In the genomic region with DNA sequence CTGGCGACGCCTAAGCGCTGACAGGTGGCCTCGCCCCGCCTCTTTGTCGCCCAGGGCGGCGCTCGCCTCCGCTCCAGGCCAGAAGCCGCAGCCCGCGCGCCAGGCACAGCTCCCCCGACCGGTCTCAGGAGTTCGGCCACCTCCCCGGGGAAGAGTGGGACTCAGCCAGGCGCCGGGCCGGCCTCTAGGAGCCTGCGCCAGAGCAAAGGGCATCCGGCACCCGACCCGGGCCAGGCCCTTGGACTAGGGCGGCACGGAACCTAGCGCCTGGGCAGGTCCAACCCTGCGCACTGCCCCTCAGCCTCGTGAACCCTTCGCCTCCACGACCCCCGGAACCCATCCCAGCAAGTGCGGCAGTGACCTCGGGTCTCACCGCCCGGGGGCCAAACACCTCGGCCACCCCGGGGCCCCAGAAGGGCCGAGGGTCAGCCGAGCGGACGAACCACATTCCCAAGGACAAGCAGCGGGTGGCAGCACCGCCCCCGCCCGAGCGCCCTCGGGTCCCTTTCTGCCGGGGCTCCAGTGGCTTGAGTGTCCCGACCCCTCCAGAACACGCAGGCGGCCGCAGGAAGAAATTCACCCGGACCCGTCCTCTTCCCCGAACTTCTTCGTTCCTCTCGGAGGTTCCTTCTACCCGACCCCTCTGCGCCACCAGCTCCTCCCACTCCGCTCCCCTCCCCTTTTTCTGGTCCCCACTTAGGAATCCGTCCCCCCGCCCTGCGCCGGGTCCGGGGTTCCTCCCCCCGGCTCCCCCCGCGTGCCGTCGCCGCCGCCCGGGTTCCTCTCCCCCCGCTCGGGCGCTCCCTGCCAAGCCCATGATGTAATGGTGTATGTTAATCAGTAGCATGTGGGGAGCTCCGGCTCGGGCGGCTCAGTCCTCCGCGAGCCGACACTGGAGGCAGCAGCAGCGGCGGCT, we compare ENCODE assay signal across 8 cellular contexts. TPM values are rescaled to one million over a fixed set of nuclear protein-coding genes. Genes with fewer than 3 reads are reported as not detected.
DNase-seq lines count a peak whose midpoint lies in the region; ATAC-seq and TF ChIP-seq lines count a peak whose summit lies in the region.

No MANE protein-coding gene starts in this region.

- no peaks in the 10 kb centered on the region for H3K9me2 ChIP-seq in GM23338 (ENCODE audit: insufficient read depth)

- intact Hi-C loops in adrenal gland (cut with DNase I) (loop anchor here (5.0 to 10.0 kb wide), 2 partner anchors 127 to 239 kb away; no protein-coding TSS in a partner anchor), left cardiac atrium (cut with DNase I) (loop anchor here (2.0 to 5.0 kb wide), 3 partner anchors 125 to 239 kb away; no protein-coding TSS in a partner anchor), posterior vena cava (cut with DNase I) (loop anchor here (2.0 to 5.0 kb wide), 2 partner anchors 122 to 209 kb away; no protein-coding TSS in a partner anchor)

- peaks cover 43% of the 10 kb centered on the region for H3K27me3 ChIP-seq in GM23338 (ENCODE audit: insufficient read depth)
- no peaks in the 10 kb centered on the region for H3K27me3 ChIP-seq in adrenal gland

- peak overlapping the region; percentile 79 for H3K4me3 Mint-ChIP-seq in GM23338

- H3K4me1 ChIP-seq in GM23338 (ENCODE audit: insufficient read depth), result peaks cover 27% of the 10 kb centered on the region
- peaks cover 0 to 17% of the 10 kb centered on the region in 2 donors for H3K4me1 ChIP-seq in adrenal gland (replicated peaks in 1 of 2)
- no peaks in the 10 kb centered on the region for H3K4me1 ChIP-seq in urinary bladder (ENCODE audit: insufficient read depth)

- no peaks in the 10 kb centered on the region for H3F3A ChIP-seq in GM23338 (replicated peaks; ENCODE audit: low read depth)

- H3K9me3 Mint-ChIP-seq in GM23338, result no peaks in the 10 kb centered on the region

- H3K4me2 ChIP-seq in GM23338, result peak overlapping the region; percentile 85

- H3K27ac Mint-ChIP-seq in GM23338, result no peak overlapping the region

- H3K9me3 ChIP-seq in adrenal gland (replicated peaks in 1 of 3), result no peaks in the 10 kb centered on the region

- H3K4me3 ChIP-seq in GM23338 (peak overlapping the region; percentile 90), adrenal gland (peak overlapping the region; percentile 49 to 67 (median 52)), urinary bladder (ENCODE audit: low read depth, low read length) (peak overlapping the region; percentile 75)

- no peaks in the 10 kb centered on the region for H3K36me3 ChIP-seq in GM23338 (ENCODE audit: insufficient read depth)
- no peaks in the 10 kb centered on the region for H3K36me3 ChIP-seq in adrenal gland (replicated peaks in 1 of 2)
- no peaks in the 10 kb centered on the region for H3K36me3 ChIP-seq in urinary bladder (ENCODE audit: insufficient read depth)

- peak; percentile 89 for DNase-seq in GM04504 (ENCODE audit: low read depth)
- DNase-seq in GM23338 (ENCODE audit: low spot score), result peak; percentile 90
- peak; percentile 94 for DNase-seq in LoVo (ENCODE audit: low spot score)
- peak; percentile 63 to 82 for DNase-seq in SW 1271 (lab: John Stamatoyannopoulos, UW)
- peak; percentile 92 to 96 (median 94) for DNase-seq in adrenal gland
- peak; percentile 95 for DNase-seq in left cardiac atrium
- DNase-seq in posterior vena cava (ENCODE audit: low spot score), result peak; percentile 98

- H4K20me1 ChIP-seq in GM23338 (replicated peaks; ENCODE audit: insufficient read depth), result no peaks in the 10 kb centered on the region

- no peak overlapping the region for H3K27ac ChIP-seq in GM23338 (ENCODE audit: low read depth)
- H3K27ac ChIP-seq in adrenal gland, result peak overlapping the region; percentile 96 to 99 (median 98)
- peak overlapping the region; percentile 99 for H3K27ac ChIP-seq in urinary bladder (ENCODE audit: low read depth)

- TF ChIP-seq CTCF in GM23338 (conservative IDR thresholded peaks at IDR 0.05; ENCODE audit: low read depth in 2 of 2), result peak in 1 of 2 experiments; percentile 21; a peak in 1 of 4 replicates
- peak in 5 of 6 experiments; percentile 6 to 36 (median 33) for TF ChIP-seq CTCF in adrenal gland (IDR thresholded peaks at IDR 0.05)

- peak; percentile 83 to 94 for TF ChIP-seq POLR2A in adrenal gland (IDR thresholded peaks at IDR 0.05)

- H3K4me1 Mint-ChIP-seq in GM23338, result peaks cover 17% of the 10 kb centered on the region; the same call in 2 of the 3 replicates

- H3K79me2 ChIP-seq in GM23338 (replicated peaks; ENCODE audit: insufficient read depth), result peaks cover 7% of the 10 kb centered on the region

- H2AFZ ChIP-seq in GM23338, result peak overlapping the region; percentile 91

- WGBS in adrenal gland, 4 donors, result 1 to 6% (median 2%) methylated on average over 31 to 86 of the region's 86 CpGs
- under 1% methylated on average over 86 of the region's 86 CpGs for WGBS in urinary bladder

- H3K36me3 Mint-ChIP-seq in GM23338 (ENCODE audit: low read depth), result no peaks in the 10 kb centered on the region

- H3K27me3 Mint-ChIP-seq in GM23338 (ENCODE audit: insufficient read depth, low read depth, poor library complexity), result peaks cover 34% of the 10 kb centered on the region

- peak; percentile 64 for ATAC-seq in GM23338
- ATAC-seq in left cardiac atrium, result peak; percentile 84

TF ChIP-seq in GM23338, 12 proteins besides CTCF, POLR2A, EP300 and RAD21:
- peak; percentile 25; the same call in 1 of the 2 replicates for TF ChIP-seq CREB1 (CRISPR knock-in tag; IDR thresholded peaks at IDR 0.05; ENCODE audit: low read depth)
- peak; percentile 58 for TF ChIP-seq POLR2AphosphoS5 (IDR thresholded peaks at IDR 0.05; ENCODE audit: low read depth)
- TF ChIP-seq EZH2 (IDR thresholded peaks at IDR 0.05; ENCODE audit: low read depth, unreplicated experiment), result no peak

RNA-seq across cellular contexts. Expression of a gene that starts 1.4 kb away (rescaled TPM):
- 5.2 and 6.9 TPM in 2 replicates for total RNA-seq in GM23338 (2014; rRNA removed; shearing (Covaris generic))
- polyA plus RNA-seq in GM23338 (2016; fragmentation: Nextera tagmentation; extraction: Ambion mirVana) (1.1 and 1.6 TPM in 2 replicates), adrenal gland (1 to 10 TPM; 2.2 to 7.0 (median 3.0) TPM), urinary bladder (16.0 TPM)
- total RNA-seq in adrenal gland (10 to 100 TPM in 5 of 8 donors, 1 to 10 TPM in 3; 8.2 to 13.2 (median 10.7) TPM), left cardiac atrium (100 to 1,000 TPM; 103 to 118 TPM), posterior vena cava (100 to 1,000 TPM in 1 of 2 donors, 10 to 100 TPM in 1; 80.4 to 236 TPM), urinary bladder (58.5 TPM)

RNA-seq across cellular contexts. Expression of a gene that starts 55.8 kb away (rescaled TPM):
- 18.8 and 20.7 TPM in 2 replicates for total RNA-seq in GM23338 (2014; rRNA removed; shearing (Covaris generic))
- polyA plus RNA-seq in GM23338 (2016; fragmentation: Nextera tagmentation; extraction: Ambion mirVana), result 23.0 and 28.3 TPM in 2 replicates
- total RNA-seq in adrenal gland, result 10 to 100 TPM in 7 of 8 donors, 1 to 10 TPM in 1; 9.4 to 22.9 (median 18.3) TPM
- 10 to 100 TPM; 16.8 to 26.9 (median 23.4) TPM for polyA plus RNA-seq in adrenal gland
- total RNA-seq in left cardiac atrium, result 10 to 100 TPM; 20.1 to 29.8 TPM
- total RNA-seq in posterior vena cava, result 10 to 100 TPM; 27.5 to 32.6 TPM
- total RNA-seq in urinary bladder, result 28.3 TPM
- polyA plus RNA-seq in urinary bladder, result 17.0 TPM
